8 cellular contexts compared by ENCODE assay signal in genomic region chr12:116194935-116195431, GRCh38.
A peak's percentile ranks its signal among the peaks of the same experiment; 100 is the strongest.
DNase-seq lines count a peak whose midpoint lies in the region; ATAC-seq and TF ChIP-seq lines count a peak whose summit lies in the region.

No MANE protein-coding gene starts in this region.

- H3K27ac ChIP-seq in sigmoid colon, result no peak overlapping the region

- no peak for TF ChIP-seq POLR2A in sigmoid colon (IDR thresholded peaks at IDR 0.05)

- no peaks in the 10 kb centered on the region for H3K27me3 ChIP-seq in sigmoid colon

- H3K27ac Mint-ChIP-seq in memory B cell, result peak overlapping the region; percentile 93
- H3K27ac Mint-ChIP-seq in Calu3 (ENCODE audit: unreplicated experiment), result no peak overlapping the region
- H3K27ac Mint-ChIP-seq in nephron progenitor cell, result no peak overlapping the region

- TF ChIP-seq EP300 in sigmoid colon (IDR thresholded peaks at IDR 0.05), result no peak

- H3K36me3 Mint-ChIP-seq in memory B cell (no peaks in the 10 kb centered on the region), Calu3 (ENCODE audit: insufficient read depth, unreplicated experiment) (no peaks in the 10 kb centered on the region), nephron progenitor cell (ENCODE audit: low read depth) (no peaks in the 10 kb centered on the region)

- H3K9me3 ChIP-seq in sigmoid colon, result no peaks in the 10 kb centered on the region

- WGBS in sigmoid colon, 2 donors, result 57 to 88% methylated on average over 3 of the region's 3 CpGs

- no peaks in the 10 kb centered on the region for H3K36me3 ChIP-seq in sigmoid colon

- DNase-seq in activated CD4-positive, CD25-positive, alpha-beta regulatory T cell treated with anti-CD3 and anti-CD28 coated beads, Interleukin-2, amount 50 U/mL, for 72 hours, result peak; percentile 36
- peak; percentile 51 to 59 for DNase-seq in memory B cell (ENCODE audit: low spot score in 2 of 2)
- no peak for DNase-seq in Calu3
- DNase-seq in nephron progenitor cell, result no peak
- no peak for DNase-seq in GDM1 (lab: John Stamatoyannopoulos, UW)
- DNase-seq in sigmoid colon, result no peak

- intact Hi-C loops in Calu3 (cut with micrococcal nuclease; ENCODE audit: unreplicated experiment) (no loop called here), sigmoid colon (cut with DNase I) (no loop called here)

- H3K4me3 ChIP-seq in sigmoid colon, result no peak overlapping the region

- peaks cover 50% of the 10 kb centered on the region for H3K4me1 Mint-ChIP-seq in memory B cell
- H3K4me1 Mint-ChIP-seq in Calu3 (ENCODE audit: low read depth, unreplicated experiment), result no peaks in the 10 kb centered on the region
- H3K4me1 Mint-ChIP-seq in nephron progenitor cell, result peaks cover 63% of the 10 kb centered on the region

- CTCF ChIA-PET in Calu3 (lab: Charles Lee), result interaction anchor here (0.7 kb wide), 1 partner anchor 15 kb away, joined by 3 read pairs; no protein-coding TSS in a partner anchor

- peaks cover 0 to 66% (median 48%) of the 10 kb centered on the region in 4 donors for H3K4me1 ChIP-seq in sigmoid colon

- ATAC-seq in GM19324 (IDR thresholded peaks at IDR 0.05; ENCODE audit: low FRiP score, unreplicated experiment) (peak; percentile 82), HG03064 (IDR thresholded peaks at IDR 0.05; ENCODE audit: low read depth, unreplicated experiment) (peak; percentile 84), memory B cell (ENCODE audit: low read depth) (peak; percentile 92)

- H3K27me3 Mint-ChIP-seq in memory B cell, result no peaks in the 10 kb centered on the region
- no peaks in the 10 kb centered on the region for H3K27me3 Mint-ChIP-seq in Calu3 (ENCODE audit: unreplicated experiment)
- H3K27me3 Mint-ChIP-seq in nephron progenitor cell (ENCODE audit: low read depth, poor library complexity), result no peaks in the 10 kb centered on the region

- H3K9me3 Mint-ChIP-seq in memory B cell, result no peaks in the 10 kb centered on the region
- H3K9me3 Mint-ChIP-seq in Calu3 (ENCODE audit: low read depth, unreplicated experiment), result no peaks in the 10 kb centered on the region
- H3K9me3 Mint-ChIP-seq in nephron progenitor cell, result no peaks in the 10 kb centered on the region

- no TSS peak for BruUV-seq in Calu3 (replicated peaks; lab: Mats Ljungman, UMichigan)

- H3K4me3 Mint-ChIP-seq in memory B cell (peak overlapping the region; percentile 62), Calu3 (ENCODE audit: low read depth, unreplicated experiment) (no peak overlapping the region), nephron progenitor cell (no peak overlapping the region)

- TF ChIP-seq CTCF in Calu3 (IDR thresholded peaks at IDR 0.05; ENCODE audit: unreplicated experiment) (no peak), nephron progenitor cell (IDR thresholded peaks at IDR 0.05) (no peak), sigmoid colon (IDR thresholded peaks at IDR 0.05) (no peak)

Comparison
In these comparisons a context has a peak if more than half of its experiments do, and no peak if none do; other contexts are left out.
1. DNase-seq: peak in activated CD4-positive, CD25-positive, alpha-beta regulatory T cell treated with anti-CD3 and anti-CD28 coated beads, Interleukin-2, amount 50 U/mL, for 72 hours (single experiment) and memory B cell (2 of 2); none in Calu3 (single experiment), nephron progenitor cell (single experiment), GDM1 (single experiment) and sigmoid colon (single experiment).
2. Peak in every context shown above with its lines, with median percentiles within 50 percentile points of each other: ATAC-seq.